Comparison of ENCODE assay signal across 8 cellular contexts in the genomic region with DNA sequence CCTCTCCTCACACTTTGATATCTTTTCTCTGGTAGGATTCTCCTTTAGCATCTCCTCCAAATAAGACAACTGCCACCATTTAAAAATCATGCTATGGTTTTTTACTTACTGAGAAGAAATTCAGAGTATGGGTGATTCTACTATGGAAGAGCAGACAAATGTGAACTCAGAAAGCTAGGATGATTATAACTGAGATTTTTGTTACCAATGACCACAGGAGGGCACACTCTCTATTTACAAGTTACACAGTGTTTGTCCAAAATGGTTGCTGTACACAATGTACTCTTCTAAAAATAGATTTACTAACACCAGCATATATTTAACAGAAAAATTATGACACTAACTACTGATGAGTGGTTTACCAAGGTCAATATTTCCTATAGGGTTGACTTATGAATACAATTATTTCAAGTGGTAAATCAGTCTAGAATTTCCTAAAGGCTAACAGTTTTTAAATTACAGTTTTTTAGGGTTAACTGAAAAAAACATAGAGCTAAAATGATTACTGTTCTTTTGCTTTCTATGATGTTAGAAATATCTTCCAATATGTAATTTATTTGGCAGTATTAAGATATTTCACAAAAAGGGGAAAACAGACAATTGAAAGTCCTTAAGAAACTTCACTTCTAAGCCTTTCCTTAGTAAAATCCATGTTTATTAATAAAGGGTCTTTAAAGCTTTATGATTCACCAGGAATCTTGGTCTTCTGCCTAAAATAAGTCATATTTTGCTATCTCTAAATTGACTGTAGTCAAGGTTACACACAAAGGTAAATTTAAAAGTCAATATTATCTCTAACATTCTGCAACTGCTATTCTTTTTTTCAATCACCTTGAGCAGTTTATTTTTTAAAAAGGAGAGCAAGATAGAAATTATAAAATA. TPM values are rescaled to one million over a fixed set of nuclear protein-coding genes. Genes with fewer than 3 reads are reported as not detected.
DNase-seq lines count a peak whose midpoint lies in the region; ATAC-seq and TF ChIP-seq lines count a peak whose summit lies in the region.

No MANE protein-coding gene starts in this region.

- DNase-seq in GM06990 (ENCODE audit: extremely low read depth, insufficient read length) = peak; percentile 15
- peak; percentile 63 for DNase-seq in HT-29 (ENCODE audit: low spot score)
- DNase-seq in OCI-M1 (lab: John Stamatoyannopoulos, UW) = peak; percentile 78
- DNase-seq in dermis blood vessel endothelial cell = peak; percentile 81
- DNase-seq in mesothelial cell of epicardium (ENCODE audit: low spot score in 2 of 2, unreplicated experiment in 2 of 2) = no peak
- DNase-seq in stimulated activated CD4-positive, alpha-beta T cell treated with anti-CD3 and anti-CD28 coated beads, Interleukin-1b, Interleukin-23, amount 100 ng/mL, for 48 hours = no peak
- no peak for DNase-seq in NCI-H187 treated with DMSO at 0.1 percent for 48 hours (lab: John Stamatoyannopoulos, UW)

- no peak overlapping the region for H3K4me3 ChIP-seq in GM06990 (replicated peaks; ENCODE audit: low read depth, low read length)

- peaks cover 38% of the 10 kb centered on the region for H3K4me1 Mint-ChIP-seq in mesothelial cell of epicardium

- TF ChIP-seq CTCF in GM06990 (IDR thresholded peaks at IDR 0.05; ENCODE audit: insufficient read depth, low read length, poor library complexity, severe bottlenecking) (peak; percentile 51), mesothelial cell of epicardium (IDR thresholded peaks at IDR 0.05; ENCODE audit: unreplicated experiment) (peak; percentile 30)

- peaks cover 9% of the 10 kb centered on the region for H3K9me3 Mint-ChIP-seq in mesothelial cell of epicardium

- H3K27me3 ChIP-seq in GM06990 (replicated peaks; ENCODE audit: control insufficient read depth, insufficient read depth, low read length) = no peaks in the 10 kb centered on the region

- H3K27me3 Mint-ChIP-seq in mesothelial cell of epicardium (ENCODE audit: low read depth) = no peaks in the 10 kb centered on the region

- H3K36me3 ChIP-seq in GM06990 (ENCODE audit: control insufficient read depth, insufficient read depth, low read length) = no peaks in the 10 kb centered on the region; the same call in 1 of the 2 replicates

- no peak overlapping the region for H3K4me3 Mint-ChIP-seq in mesothelial cell of epicardium

- peak; percentile 82 for ATAC-seq in GM21528 (IDR thresholded peaks at IDR 0.05; ENCODE audit: low FRiP score, unreplicated experiment)

- peak overlapping the region; percentile 27 for H3K27ac Mint-ChIP-seq in mesothelial cell of epicardium

- H3K36me3 Mint-ChIP-seq in mesothelial cell of epicardium = peaks cover 16% of the 10 kb centered on the region

RNA-seq across cellular contexts. Expression of a gene that starts 57.2 kb away (rescaled TPM):
- 44.8 and 50.5 TPM in 2 replicates for total RNA-seq in HT-29 (2014; rRNA removed; shearing (Covaris generic))
- total RNA-seq in dermis blood vessel endothelial cell (17.4 and 24.0 TPM in 2 replicates), mesothelial cell of epicardium (77.8 to 78.4 TPM (median 78.0 TPM) in 3 replicates)

Comparison
In these comparisons a context has a peak if more than half of its experiments do, and no peak if none do; other contexts are left out.
1. DNase-seq: peak in GM06990 (single experiment), HT-29 (single experiment), OCI-M1 (single experiment) and dermis blood vessel endothelial cell (single experiment); none in mesothelial cell of epicardium (0 of 2), stimulated activated CD4-positive, alpha-beta T cell treated with anti-CD3 and anti-CD28 coated beads, Interleukin-1b, Interleukin-23, amount 100 ng/mL, for 48 hours (single experiment) and NCI-H187 treated with DMSO at 0.1 percent for 48 hours (single experiment).